10 cellular contexts compared by ENCODE assay signal in genomic region chr5:181184845-181185216, GRCh38. TPM values are rescaled to one million over a fixed set of nuclear protein-coding genes. Genes with fewer than 3 reads are reported as not detected.
DNase-seq lines count a peak whose midpoint lies in the region; ATAC-seq and TF ChIP-seq lines count a peak whose summit lies in the region.
"Had no signal": no experiment of that assay in that cellular context is flagged by ENCODE, and none has a peak within 500 bp of the region (broad histone marks: within the 10 kb centered on the region; RNA-seq: fewer than 3 reads in every experiment).

No MANE protein-coding gene starts in this region.

- intact Hi-C loops in stomach (cut with DNase I; ENCODE audit: low total_unique reads): no loop called here

- H3K27ac ChIP-seq in SJCRH30 (peak overlapping the region; percentile 74), stomach (peak overlapping the region in 3 of 5 donors; percentile 28 to 64 (median 63))

- H3K9me3 ChIP-seq in SJCRH30 (replicated peaks) (no peaks in the 10 kb centered on the region), stomach (no peaks in the 10 kb centered on the region)

- H3K36me3 Mint-ChIP-seq in activated T-cell treated with anti-CD3 and anti-CD28 coated beads, Interleukin-2, amount 50 U/mL, for 72 hours (ENCODE audit: insufficient read depth in 2 of 2): peaks cover 2 to 6% of the 10 kb centered on the region in 2 donors

- WGBS in stomach, 5 donors: 72 to 84% (median 84%) methylated on average over 16 of the region's 16 CpGs

- peaks cover 48% of the 10 kb centered on the region for H3K4me1 Mint-ChIP-seq in activated T-cell treated with anti-CD3 and anti-CD28 coated beads, Interleukin-2, amount 50 U/mL, for 72 hours (ENCODE audit: low read depth)

- no peak for TF ChIP-seq POLR2A in stomach (IDR thresholded peaks at IDR 0.05)

- H3K4me1 ChIP-seq in SJCRH30: no peaks in the 10 kb centered on the region; the same call in none of the 2 replicates
- H3K4me1 ChIP-seq in stomach: peaks cover 0 to 61% (median 34%) of the 10 kb centered on the region in 4 donors

- TF ChIP-seq CTCF in epithelial cell of proximal tubule (conservative IDR thresholded peaks at IDR 0.05; ENCODE audit: low read depth, low read length) (no peak), stomach (IDR thresholded peaks at IDR 0.05) (no peak)

- no peak for ATAC-seq in activated T-cell treated with anti-CD3 and anti-CD28 coated beads, Interleukin-2, amount 50 U/mL, for 72 hours (replicated peaks in 1 of 2)
- ATAC-seq in GM21576 (IDR thresholded peaks at IDR 0.05; ENCODE audit: unreplicated experiment): no peak
- no peak for ATAC-seq in GM19455 (IDR thresholded peaks at IDR 0.05; ENCODE audit: unreplicated experiment)

- H3K4me3 Mint-ChIP-seq in activated T-cell treated with anti-CD3 and anti-CD28 coated beads, Interleukin-2, amount 50 U/mL, for 72 hours: peak overlapping the region; percentile 90 to 100

- H3K36me3 ChIP-seq in SJCRH30 (no peaks in the 10 kb centered on the region), stomach (no peaks in the 10 kb centered on the region)

- H3K27ac Mint-ChIP-seq in activated T-cell treated with anti-CD3 and anti-CD28 coated beads, Interleukin-2, amount 50 U/mL, for 72 hours: peak overlapping the region; percentile 98

- DNase-seq in activated T-cell treated with anti-CD3 and anti-CD28 coated beads, Interleukin-2, amount 50 U/mL, for 72 hours: no peak
- DNase-seq in activated T-cell treated with anti-CD3 and anti-CD28 coated beads for 4 hours: no peak
- peak in 1 of 2 experiments; percentile 69 for DNase-seq in SJCRH30
- DNase-seq in epithelial cell of proximal tubule (ENCODE audit: low read depth): no peak
- DNase-seq in stomach: no peak
- no peak for DNase-seq in HCEC 1CT
- DNase-seq: NCI-H524 treated with DMSO at 0.1 percent for 48 hours had no signal

- no peaks in the 10 kb centered on the region for H3K9me3 Mint-ChIP-seq in activated T-cell treated with anti-CD3 and anti-CD28 coated beads, Interleukin-2, amount 50 U/mL, for 72 hours

- peak overlapping the region; percentile 62 for H3K4me3 ChIP-seq in SJCRH30
- peak overlapping the region; percentile 19 for H3K4me3 ChIP-seq in epithelial cell of proximal tubule (ENCODE audit: low read depth, low read length)
- H3K4me3 ChIP-seq in stomach: peak overlapping the region; percentile 38 to 58 (median 53)

- H3K27me3 ChIP-seq in SJCRH30 (peaks cover 2% of the 10 kb centered on the region; the same call in 1 of the 2 replicates), stomach (peaks cover 0 to 8% (median 0%) of the 10 kb centered on the region in 3 donors)

- no peaks in the 10 kb centered on the region for H3K27me3 Mint-ChIP-seq in activated T-cell treated with anti-CD3 and anti-CD28 coated beads, Interleukin-2, amount 50 U/mL, for 72 hours (ENCODE audit: low read depth)

- TF ChIP-seq EP300 in stomach (IDR thresholded peaks at IDR 0.05): no peak

RNA-seq across cellular contexts. Expression of gene TRIM7, which starts 20.2 kb away (rescaled TPM):
- 1 to 10 TPM; 2.4 to 2.9 TPM for total RNA-seq in activated T-cell treated with anti-CD3 and anti-CD28 coated beads, Interleukin-2, amount 50 U/mL, for 72 hours
- 6.9 and 9.0 TPM in 2 replicates for total RNA-seq in SJCRH30 (2014; rRNA removed; shearing (Covaris generic))
- total RNA-seq in epithelial cell of proximal tubule (2.7 and 14.6 TPM in 2 replicates), stomach (1 to 10 TPM in 3 of 5 donors, under 1 TPM in 1, not detected in 1; 0.45 to 7.5 (median 3.4) TPM)
- polyA plus RNA-seq in stomach: 10 to 100 TPM in 1 of 3 donors, 1 to 10 TPM in 1, under 1 TPM in 1; 0.93 to 20.4 (median 3.4) TPM

RNA-seq across cellular contexts. Expression of gene OR2V2, which starts 37.4 kb away (rescaled TPM):
- not detected for total RNA-seq in activated T-cell treated with anti-CD3 and anti-CD28 coated beads, Interleukin-2, amount 50 U/mL, for 72 hours
- total RNA-seq in SJCRH30 (2014; rRNA removed; shearing (Covaris generic)): not detected in 2 replicates
- total RNA-seq in epithelial cell of proximal tubule: not detected in 2 replicates
- not detected for total RNA-seq in stomach
- not detected for polyA plus RNA-seq in stomach
- total RNA-seq: pulmonary artery endothelial cell had no signal

RNA-seq across cellular contexts. Expression of gene TRIM41, which starts 38.2 kb away (rescaled TPM):
- total RNA-seq in activated T-cell treated with anti-CD3 and anti-CD28 coated beads, Interleukin-2, amount 50 U/mL, for 72 hours: 10 to 100 TPM; 42.1 to 52.1 TPM
- 15.2 and 17.8 TPM in 2 replicates for total RNA-seq in SJCRH30 (2014; rRNA removed; shearing (Covaris generic))
- total RNA-seq in epithelial cell of proximal tubule (10.6 and 12.4 TPM in 2 replicates), stomach (10 to 100 TPM in 4 of 5 donors, 1 to 10 TPM in 1; 2.3 to 70.4 (median 10.3) TPM)
- 10 to 100 TPM; 13.8 to 26.1 (median 18.2) TPM for polyA plus RNA-seq in stomach

RNA-seq across cellular contexts. Expression of gene OR2V1, which starts 53.9 kb away (rescaled TPM):
- total RNA-seq in activated T-cell treated with anti-CD3 and anti-CD28 coated beads, Interleukin-2, amount 50 U/mL, for 72 hours: not detected
- total RNA-seq in SJCRH30 (2014; rRNA removed; shearing (Covaris generic)): 0.10 TPM in 1 of 2 replicates, not detected in the other
- total RNA-seq in epithelial cell of proximal tubule: not detected in 2 replicates
- total RNA-seq in stomach: not detected
- polyA plus RNA-seq in stomach: not detected
- total RNA-seq: pulmonary artery endothelial cell had no signal

RNA-seq across cellular contexts. Expression of gene RACK1, which starts 58.9 kb away (rescaled TPM):
- total RNA-seq in activated T-cell treated with anti-CD3 and anti-CD28 coated beads, Interleukin-2, amount 50 U/mL, for 72 hours: 1,000 to 10,000 TPM; 3,606 to 3,662 TPM
- total RNA-seq in SJCRH30 (2014; rRNA removed; shearing (Covaris generic)): 5,838 and 6,264 TPM in 2 replicates
- total RNA-seq in epithelial cell of proximal tubule (2,747 and 3,067 TPM in 2 replicates), stomach (1,000 to 10,000 TPM in 3 of 5 donors, 100 to 1,000 TPM in 2; 814 to 2,131 (median 1,334) TPM)
- polyA plus RNA-seq in stomach: 1,000 to 10,000 TPM; 2,190 to 3,034 (median 2,228) TPM
